In the genomic region with DNA sequence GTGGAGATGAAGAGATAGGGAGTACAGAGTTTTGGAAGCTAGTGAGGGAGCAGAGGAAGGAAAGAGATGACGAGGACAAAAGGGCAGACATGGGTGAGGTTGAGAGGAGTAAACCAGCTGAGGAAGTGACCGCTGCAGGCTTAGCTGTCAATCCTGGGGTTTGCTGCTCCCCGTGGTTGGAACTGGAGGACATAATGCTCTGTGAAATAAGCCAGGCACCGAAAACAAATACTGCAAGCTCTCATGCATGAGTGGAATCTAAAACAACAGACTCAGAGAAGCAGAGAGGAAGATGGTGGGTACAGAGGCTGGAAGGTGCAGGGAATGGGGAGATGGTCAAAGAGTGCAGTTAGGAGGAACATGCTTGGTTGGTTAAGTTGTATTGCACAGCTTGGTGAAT, we compare ENCODE assay signal across 2 cellular contexts.
TF ChIP-seq lines count a peak whose summit lies in the region.

No MANE protein-coding gene starts in this region.

TF ChIP-seq in GM23338, 12 proteins besides CTCF, POLR2A, EP300 and RAD21 (continued from another document):
- TF ChIP-seq, protein P1, sequence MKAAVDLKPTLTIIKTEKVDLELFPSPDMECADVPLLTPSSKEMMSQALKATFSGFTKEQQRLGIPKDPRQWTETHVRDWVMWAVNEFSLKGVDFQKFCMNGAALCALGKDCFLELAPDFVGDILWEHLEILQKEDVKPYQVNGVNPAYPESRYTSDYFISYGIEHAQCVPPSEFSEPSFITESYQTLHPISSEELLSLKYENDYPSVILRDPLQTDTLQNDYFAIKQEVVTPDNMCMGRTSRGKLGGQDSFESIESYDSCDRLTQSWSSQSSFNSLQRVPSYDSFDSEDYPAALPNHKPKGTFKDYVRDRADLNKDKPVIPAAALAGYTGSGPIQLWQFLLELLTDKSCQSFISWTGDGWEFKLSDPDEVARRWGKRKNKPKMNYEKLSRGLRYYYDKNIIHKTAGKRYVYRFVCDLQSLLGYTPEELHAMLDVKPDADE (IDR thresholded peaks at IDR 0.05) = no peak
- TF ChIP-seq, protein P2, sequence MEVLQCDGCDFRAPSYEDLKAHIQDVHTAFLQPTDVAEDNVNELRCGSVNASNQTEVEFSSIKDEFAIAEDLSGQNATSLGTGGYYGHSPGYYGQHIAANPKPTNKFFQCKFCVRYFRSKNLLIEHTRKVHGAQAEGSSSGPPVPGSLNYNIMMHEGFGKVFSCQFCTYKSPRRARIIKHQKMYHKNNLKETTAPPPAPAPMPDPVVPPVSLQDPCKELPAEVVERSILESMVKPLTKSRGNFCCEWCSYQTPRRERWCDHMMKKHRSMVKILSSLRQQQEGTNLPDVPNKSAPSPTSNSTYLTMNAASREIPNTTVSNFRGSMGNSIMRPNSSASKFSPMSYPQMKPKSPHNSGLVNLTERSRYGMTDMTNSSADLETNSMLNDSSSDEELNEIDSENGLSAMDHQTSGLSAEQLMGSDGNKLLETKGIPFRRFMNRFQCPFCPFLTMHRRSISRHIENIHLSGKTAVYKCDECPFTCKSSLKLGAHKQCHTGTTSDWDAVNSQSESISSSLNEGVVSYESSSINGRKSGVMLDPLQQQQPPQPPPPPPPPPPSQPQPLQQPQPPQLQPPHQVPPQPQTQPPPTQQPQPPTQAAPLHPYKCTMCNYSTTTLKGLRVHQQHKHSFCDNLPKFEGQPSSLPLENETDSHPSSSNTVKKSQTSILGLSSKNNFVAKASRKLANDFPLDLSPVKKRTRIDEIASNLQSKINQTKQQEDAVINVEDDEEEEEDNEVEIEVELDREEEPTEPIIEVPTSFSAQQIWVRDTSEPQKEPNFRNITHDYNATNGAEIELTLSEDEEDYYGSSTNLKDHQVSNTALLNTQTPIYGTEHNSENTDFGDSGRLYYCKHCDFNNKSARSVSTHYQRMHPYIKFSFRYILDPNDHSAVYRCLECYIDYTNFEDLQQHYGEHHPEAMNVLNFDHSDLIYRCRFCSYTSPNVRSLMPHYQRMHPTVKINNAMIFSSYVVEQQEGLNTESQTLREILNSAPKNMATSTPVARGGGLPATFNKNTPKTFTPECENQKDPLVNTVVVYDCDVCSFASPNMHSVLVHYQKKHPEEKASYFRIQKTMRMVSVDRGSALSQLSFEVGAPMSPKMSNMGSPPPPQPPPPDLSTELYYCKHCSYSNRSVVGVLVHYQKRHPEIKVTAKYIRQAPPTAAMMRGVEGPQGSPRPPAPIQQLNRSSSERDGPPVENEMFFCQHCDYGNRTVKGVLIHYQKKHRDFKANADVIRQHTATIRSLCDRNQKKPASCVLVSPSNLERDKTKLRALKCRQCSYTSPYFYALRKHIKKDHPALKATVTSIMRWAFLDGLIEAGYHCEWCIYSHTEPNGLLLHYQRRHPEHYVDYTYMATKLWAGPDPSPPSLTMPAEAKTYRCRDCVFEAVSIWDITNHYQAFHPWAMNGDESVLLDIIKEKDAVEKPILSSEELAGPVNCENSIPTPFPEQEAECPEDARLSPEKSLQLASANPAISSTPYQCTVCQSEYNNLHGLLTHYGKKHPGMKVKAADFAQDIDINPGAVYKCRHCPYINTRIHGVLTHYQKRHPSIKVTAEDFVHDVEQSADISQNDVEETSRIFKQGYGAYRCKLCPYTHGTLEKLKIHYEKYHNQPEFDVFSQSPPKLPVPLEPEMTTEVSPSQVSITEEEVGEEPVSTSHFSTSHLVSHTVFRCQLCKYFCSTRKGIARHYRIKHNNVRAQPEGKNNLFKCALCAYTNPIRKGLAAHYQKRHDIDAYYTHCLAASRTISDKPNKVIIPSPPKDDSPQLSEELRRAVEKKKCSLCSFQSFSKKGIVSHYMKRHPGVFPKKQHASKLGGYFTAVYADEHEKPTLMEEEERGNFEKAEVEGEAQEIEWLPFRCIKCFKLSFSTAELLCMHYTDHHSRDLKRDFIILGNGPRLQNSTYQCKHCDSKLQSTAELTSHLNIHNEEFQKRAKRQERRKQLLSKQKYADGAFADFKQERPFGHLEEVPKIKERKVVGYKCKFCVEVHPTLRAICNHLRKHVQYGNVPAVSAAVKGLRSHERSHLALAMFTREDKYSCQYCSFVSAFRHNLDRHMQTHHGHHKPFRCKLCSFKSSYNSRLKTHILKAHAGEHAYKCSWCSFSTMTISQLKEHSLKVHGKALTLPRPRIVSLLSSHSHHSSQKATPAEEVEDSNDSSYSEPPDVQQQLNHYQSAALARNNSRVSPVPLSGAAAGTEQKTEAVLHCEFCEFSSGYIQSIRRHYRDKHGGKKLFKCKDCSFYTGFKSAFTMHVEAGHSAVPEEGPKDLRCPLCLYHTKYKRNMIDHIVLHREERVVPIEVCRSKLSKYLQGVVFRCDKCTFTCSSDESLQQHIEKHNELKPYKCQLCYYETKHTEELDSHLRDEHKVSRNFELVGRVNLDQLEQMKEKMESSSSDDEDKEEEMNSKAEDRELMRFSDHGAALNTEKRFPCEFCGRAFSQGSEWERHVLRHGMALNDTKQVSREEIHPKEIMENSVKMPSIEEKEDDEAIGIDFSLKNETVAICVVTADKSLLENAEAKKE (CRISPR knock-in tag; IDR thresholded peaks at IDR 0.05) = no peak
- TF ChIP-seq ZNF331 (CRISPR knock-in tag; IDR thresholded peaks at IDR 0.05; ENCODE audit: low read depth) (no peak), NANOG (IDR thresholded peaks at IDR 0.05; ENCODE audit: borderline replicate concordance) (no peak)
TF ChIP-seq in GM23338: peak in this region for 0.

TF ChIP-seq in WTC11, 78 proteins besides CTCF, POLR2A, EP300 and RAD21 (continued from another document):
- TF ChIP-seq, protein P3, sequence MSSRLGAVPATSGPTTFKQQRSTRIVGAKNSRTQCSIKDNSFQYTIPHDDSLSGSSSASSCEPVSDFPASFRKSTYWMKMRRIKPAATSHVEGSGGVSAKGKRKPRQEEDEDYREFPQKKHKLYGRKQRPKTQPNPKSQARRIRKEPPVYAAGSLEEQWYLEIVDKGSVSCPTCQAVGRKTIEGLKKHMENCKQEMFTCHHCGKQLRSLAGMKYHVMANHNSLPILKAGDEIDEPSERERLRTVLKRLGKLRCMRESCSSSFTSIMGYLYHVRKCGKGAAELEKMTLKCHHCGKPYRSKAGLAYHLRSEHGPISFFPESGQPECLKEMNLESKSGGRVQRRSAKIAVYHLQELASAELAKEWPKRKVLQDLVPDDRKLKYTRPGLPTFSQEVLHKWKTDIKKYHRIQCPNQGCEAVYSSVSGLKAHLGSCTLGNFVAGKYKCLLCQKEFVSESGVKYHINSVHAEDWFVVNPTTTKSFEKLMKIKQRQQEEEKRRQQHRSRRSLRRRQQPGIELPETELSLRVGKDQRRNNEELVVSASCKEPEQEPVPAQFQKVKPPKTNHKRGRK (CRISPR knock-in tag; IDR thresholded peaks at IDR 0.05; ENCODE audit: borderline replicate concordance) = no peak
- no peak for TF ChIP-seq MXD4 (CRISPR knock-in tag; IDR thresholded peaks at IDR 0.05; ENCODE audit: borderline replicate concordance)
- TF ChIP-seq, protein P4, sequence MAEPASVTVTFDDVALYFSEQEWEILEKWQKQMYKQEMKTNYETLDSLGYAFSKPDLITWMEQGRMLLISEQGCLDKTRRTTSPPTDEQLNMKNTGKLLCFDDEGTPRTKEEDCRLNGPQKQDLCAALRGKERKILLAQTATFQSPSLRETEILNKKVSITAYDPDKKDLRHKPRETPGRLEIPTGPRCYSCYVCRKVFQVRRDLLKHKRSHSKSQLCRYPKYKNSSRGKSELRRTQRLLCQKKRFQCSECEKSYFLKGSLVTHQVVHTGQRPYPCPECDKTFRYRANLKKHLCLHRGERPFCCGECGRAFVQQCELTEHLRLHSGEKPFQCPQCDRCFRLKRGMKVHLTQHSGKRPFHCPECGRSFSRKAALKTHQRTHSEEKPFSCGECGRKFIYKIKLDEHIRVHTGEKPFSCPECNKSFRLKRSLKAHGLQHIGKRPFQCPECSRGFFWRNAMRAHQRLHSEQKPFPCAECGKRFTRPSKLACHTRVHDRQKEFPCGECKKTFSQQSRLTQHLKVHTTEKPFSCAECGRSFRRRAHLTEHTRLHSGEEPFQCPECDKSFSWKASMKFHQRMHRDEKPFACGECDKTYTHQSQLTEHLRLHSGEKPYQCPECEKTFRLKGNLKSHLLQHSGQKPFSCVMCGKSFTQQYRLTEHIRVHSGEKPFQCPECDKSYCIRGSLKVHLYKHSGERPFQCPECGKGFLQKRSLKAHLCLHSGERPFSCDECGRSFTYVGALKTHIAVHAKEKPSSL (CRISPR knock-in tag; conservative IDR thresholded peaks at IDR 0.05) = no peak
- TF ChIP-seq TEAD1 (CRISPR knock-in tag; IDR thresholded peaks at IDR 0.05) = no peak
- TF ChIP-seq, protein P5, sequence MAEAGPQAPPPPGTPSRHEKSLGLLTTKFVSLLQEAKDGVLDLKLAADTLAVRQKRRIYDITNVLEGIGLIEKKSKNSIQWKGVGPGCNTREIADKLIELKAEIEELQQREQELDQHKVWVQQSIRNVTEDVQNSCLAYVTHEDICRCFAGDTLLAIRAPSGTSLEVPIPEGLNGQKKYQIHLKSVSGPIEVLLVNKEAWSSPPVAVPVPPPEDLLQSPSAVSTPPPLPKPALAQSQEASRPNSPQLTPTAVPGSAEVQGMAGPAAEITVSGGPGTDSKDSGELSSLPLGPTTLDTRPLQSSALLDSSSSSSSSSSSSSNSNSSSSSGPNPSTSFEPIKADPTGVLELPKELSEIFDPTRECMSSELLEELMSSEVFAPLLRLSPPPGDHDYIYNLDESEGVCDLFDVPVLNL (CRISPR knock-in tag; IDR thresholded peaks at IDR 0.05; ENCODE audit: borderline replicate concordance, low read depth) = no peak
- no peak for TF ChIP-seq ATF1 (CRISPR knock-in tag; IDR thresholded peaks at IDR 0.05)
- TF ChIP-seq NFE2L1 (CRISPR knock-in tag; IDR thresholded peaks at IDR 0.05) = no peak
- TF ChIP-seq, protein P6, sequence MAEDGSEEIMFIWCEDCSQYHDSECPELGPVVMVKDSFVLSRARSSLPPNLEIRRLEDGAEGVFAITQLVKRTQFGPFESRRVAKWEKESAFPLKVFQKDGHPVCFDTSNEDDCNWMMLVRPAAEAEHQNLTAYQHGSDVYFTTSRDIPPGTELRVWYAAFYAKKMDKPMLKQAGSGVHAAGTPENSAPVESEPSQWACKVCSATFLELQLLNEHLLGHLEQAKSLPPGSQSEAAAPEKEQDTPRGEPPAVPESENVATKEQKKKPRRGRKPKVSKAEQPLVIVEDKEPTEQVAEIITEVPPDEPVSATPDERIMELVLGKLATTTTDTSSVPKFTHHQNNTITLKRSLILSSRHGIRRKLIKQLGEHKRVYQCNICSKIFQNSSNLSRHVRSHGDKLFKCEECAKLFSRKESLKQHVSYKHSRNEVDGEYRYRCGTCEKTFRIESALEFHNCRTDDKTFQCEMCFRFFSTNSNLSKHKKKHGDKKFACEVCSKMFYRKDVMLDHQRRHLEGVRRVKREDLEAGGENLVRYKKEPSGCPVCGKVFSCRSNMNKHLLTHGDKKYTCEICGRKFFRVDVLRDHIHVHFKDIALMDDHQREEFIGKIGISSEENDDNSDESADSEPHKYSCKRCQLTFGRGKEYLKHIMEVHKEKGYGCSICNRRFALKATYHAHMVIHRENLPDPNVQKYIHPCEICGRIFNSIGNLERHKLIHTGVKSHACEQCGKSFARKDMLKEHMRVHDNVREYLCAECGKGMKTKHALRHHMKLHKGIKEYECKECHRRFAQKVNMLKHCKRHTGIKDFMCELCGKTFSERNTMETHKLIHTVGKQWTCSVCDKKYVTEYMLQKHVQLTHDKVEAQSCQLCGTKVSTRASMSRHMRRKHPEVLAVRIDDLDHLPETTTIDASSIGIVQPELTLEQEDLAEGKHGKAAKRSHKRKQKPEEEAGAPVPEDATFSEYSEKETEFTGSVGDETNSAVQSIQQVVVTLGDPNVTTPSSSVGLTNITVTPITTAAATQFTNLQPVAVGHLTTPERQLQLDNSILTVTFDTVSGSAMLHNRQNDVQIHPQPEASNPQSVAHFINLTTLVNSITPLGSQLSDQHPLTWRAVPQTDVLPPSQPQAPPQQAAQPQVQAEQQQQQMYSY (CRISPR knock-in tag; IDR thresholded peaks at IDR 0.05) = no peak
- TF ChIP-seq, protein P7, sequence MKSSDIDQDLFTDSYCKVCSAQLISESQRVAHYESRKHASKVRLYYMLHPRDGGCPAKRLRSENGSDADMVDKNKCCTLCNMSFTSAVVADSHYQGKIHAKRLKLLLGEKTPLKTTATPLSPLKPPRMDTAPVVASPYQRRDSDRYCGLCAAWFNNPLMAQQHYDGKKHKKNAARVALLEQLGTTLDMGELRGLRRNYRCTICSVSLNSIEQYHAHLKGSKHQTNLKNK (CRISPR knock-in tag; IDR thresholded peaks at IDR 0.05) = no peak
